In the genomic region with DNA sequence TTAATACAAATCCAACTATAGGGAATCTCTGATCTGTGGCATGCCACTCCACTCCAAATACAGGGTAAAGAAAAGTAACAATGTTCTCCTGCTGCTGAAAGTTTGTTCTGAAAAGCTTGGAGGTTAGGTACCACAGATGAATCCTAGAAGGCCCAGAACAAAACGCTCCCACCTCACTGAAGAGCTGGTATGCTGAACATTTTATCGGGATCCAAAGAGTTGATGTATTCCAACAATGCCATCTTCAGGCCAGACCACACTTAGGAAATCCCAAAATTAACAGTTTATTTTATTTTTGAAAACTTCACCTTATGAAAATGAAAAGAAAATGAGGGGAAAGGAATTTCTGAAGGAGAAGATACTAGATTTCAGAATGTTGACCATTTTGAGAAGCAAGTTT, we compare ENCODE assay signal across 14 cellular contexts.
DNase-seq lines count a peak whose midpoint lies in the region; TF ChIP-seq lines count a peak whose summit lies in the region.
"Had no signal": no experiment of that assay in that cellular context is flagged by ENCODE, and none has a peak within 500 bp of the region (broad histone marks: within the 10 kb centered on the region; RNA-seq: fewer than 3 reads in every experiment).

No MANE protein-coding gene starts in this region.

- H3K36me3 ChIP-seq in adrenal gland (replicated peaks in 1 of 2) (no peaks in the 10 kb centered on the region), hepatocyte (replicated peaks; ENCODE audit: insufficient read depth, low read depth) (no peaks in the 10 kb centered on the region), tibial nerve (no peaks in the 10 kb centered on the region), HAP-1 (replicated peaks) (no peaks in the 10 kb centered on the region)
- H3K36me3 ChIP-seq: SJSA1 had no signal

- no peaks in the 10 kb centered on the region for H3K4me1 ChIP-seq in adrenal gland (replicated peaks in 1 of 2)
- no peaks in the 10 kb centered on the region for H3K4me1 ChIP-seq in hepatocyte (ENCODE audit: insufficient read depth)
- H3K4me1 ChIP-seq in tibial nerve: peaks cover 0 to 19% (median 0%) of the 10 kb centered on the region in 4 donors
- H3K4me1 ChIP-seq in HAP-1: no peaks in the 10 kb centered on the region
- H3K4me1 ChIP-seq: SJSA1 had no signal

- H3K27me3 Mint-ChIP-seq in activated naive CD4-positive, alpha-beta T cell treated with anti-CD3 and anti-CD28 coated beads, Interleukin-2, amount 10 ng/mL, durations not matched to agents 7 days and 5 days: no peaks in the 10 kb centered on the region

- intact Hi-C loops in adrenal gland (cut with DNase I): no loop called here

- in situ Hi-C loops in HAP-1 (cut with MboI; ENCODE audit: low sequenced_read_pairs): no loop called here

- no peak overlapping the region for H3K27ac Mint-ChIP-seq in activated naive CD4-positive, alpha-beta T cell treated with anti-CD3 and anti-CD28 coated beads, Interleukin-2, amount 10 ng/mL, durations not matched to agents 7 days and 5 days
- H3K27ac Mint-ChIP-seq: mesothelial cell of epicardium had no signal

- DNase-seq in NCI-H510A treated with DMSO at 0.1 percent for 48 hours (lab: John Stamatoyannopoulos, UW) (peak; percentile 42), NCI-H510A (lab: John Stamatoyannopoulos, UW) (no peak), adrenal gland (no peak), hepatocyte (ENCODE audit: low spot score) (no peak), tibial nerve (ENCODE audit: low spot score in 2 of 2) (no peak), HAP-1 (ENCODE audit: low spot score in 2 of 2) (no peak)
- DNase-seq in activated naive CD4-positive, alpha-beta T cell treated with anti-CD3 and anti-CD28 coated beads, Interleukin-2, amount 10 ng/mL, durations not matched to agents 7 days and 5 days: no peak
- no peak for DNase-seq in stimulated activated CD8-positive, alpha-beta memory T cell treated with anti-CD3 and anti-CD28 coated beads, Interleukin-4, amount 100 ng/mL, for 48 hours
- DNase-seq: activated CD4-positive, alpha-beta T cell treated with anti-CD3 and anti-CD28 coated beads, Interleukin-2, amount 50 U/mL, for 48 hours; foreskin fibroblast; NCI-H1436 had no signal

- TF ChIP-seq POLR2A in adrenal gland (IDR thresholded peaks at IDR 0.05) (no peak), tibial nerve (IDR thresholded peaks at IDR 0.05) (no peak)

- H3K4me3 ChIP-seq in adrenal gland (no peak overlapping the region), hepatocyte (no peak overlapping the region), tibial nerve (no peak overlapping the region), HAP-1 (no peak overlapping the region)
- H3K4me3 ChIP-seq: SJSA1, skin epidermis had no signal

- H3K79me2 ChIP-seq in hepatocyte: no peaks in the 10 kb centered on the region

- H3K27ac ChIP-seq in adrenal gland (no peak overlapping the region), hepatocyte (no peak overlapping the region), tibial nerve (peak overlapping the region in 1 of 4 donors; percentile 52)
- H3K27ac ChIP-seq: SJSA1, skin epidermis had no signal

- no peak overlapping the region for H3K4me3 Mint-ChIP-seq in activated naive CD4-positive, alpha-beta T cell treated with anti-CD3 and anti-CD28 coated beads, Interleukin-2, amount 10 ng/mL, durations not matched to agents 7 days and 5 days
- H3K4me3 Mint-ChIP-seq: mesothelial cell of epicardium had no signal

- no peaks in the 10 kb centered on the region for H3K9me3 ChIP-seq in adrenal gland (replicated peaks in 1 of 3)
- no peaks in the 10 kb centered on the region for H3K9me3 ChIP-seq in hepatocyte (ENCODE audit: low read depth)
- no peaks in the 10 kb centered on the region for H3K9me3 ChIP-seq in tibial nerve
- H3K9me3 ChIP-seq in HAP-1: no peaks in the 10 kb centered on the region

- no peak overlapping the region for H2AFZ ChIP-seq in hepatocyte

- no peak for TF ChIP-seq EP300 in tibial nerve (IDR thresholded peaks at IDR 0.05)

- TF ChIP-seq CTCF in adrenal gland (IDR thresholded peaks at IDR 0.05): peak in 4 of 6 experiments; percentile 9 to 31 (median 30)
- peak; percentile 38 for TF ChIP-seq CTCF in hepatocyte (IDR thresholded peaks at IDR 0.05; ENCODE audit: poor library complexity)
- peak; percentile 20 to 46 (median 38) for TF ChIP-seq CTCF in tibial nerve (IDR thresholded peaks at IDR 0.05)

- no peaks in the 10 kb centered on the region for H3K27me3 ChIP-seq in adrenal gland
- H3K27me3 ChIP-seq in hepatocyte: no peaks in the 10 kb centered on the region
- no peaks in the 10 kb centered on the region for H3K27me3 ChIP-seq in tibial nerve
- H3K27me3 ChIP-seq in HAP-1 (ENCODE audit: low read depth): no peaks in the 10 kb centered on the region
- H3K27me3 ChIP-seq: SJSA1 had no signal

- H4K20me1 ChIP-seq in hepatocyte (ENCODE audit: insufficient read depth, poor library complexity, severe bottlenecking): no peaks in the 10 kb centered on the region

- H3K9me2 ChIP-seq in hepatocyte (replicated peaks; ENCODE audit: insufficient read depth): no peaks in the 10 kb centered on the region

- H3K9me3 Mint-ChIP-seq in activated naive CD4-positive, alpha-beta T cell treated with anti-CD3 and anti-CD28 coated beads, Interleukin-2, amount 10 ng/mL, durations not matched to agents 7 days and 5 days: peaks cover 2% of the 10 kb centered on the region
- H3K9me3 Mint-ChIP-seq: mesothelial cell of epicardium had no signal

- H3K36me3 Mint-ChIP-seq in activated naive CD4-positive, alpha-beta T cell treated with anti-CD3 and anti-CD28 coated beads, Interleukin-2, amount 10 ng/mL, durations not matched to agents 7 days and 5 days: no peaks in the 10 kb centered on the region
- H3K36me3 Mint-ChIP-seq: mesothelial cell of epicardium had no signal

- no peak overlapping the region for H3K4me2 ChIP-seq in hepatocyte

- WGBS in adrenal gland, 4 donors: 34 to 60% (median 52%) methylated on average over 2 of the region's 2 CpGs
- WGBS in hepatocyte (ENCODE audit: low lambda C conversion rate, missing lambda C conversion rate): 49% methylated on average over 2 of the region's 2 CpGs
- WGBS in tibial nerve, 2 donors: 20 to 24% methylated on average over 2 of the region's 2 CpGs

- H3K4me1 Mint-ChIP-seq in activated naive CD4-positive, alpha-beta T cell treated with anti-CD3 and anti-CD28 coated beads, Interleukin-2, amount 10 ng/mL, durations not matched to agents 7 days and 5 days: no peaks in the 10 kb centered on the region

- CTCF ChIA-PET in activated naive CD4-positive, alpha-beta T cell treated with anti-CD3 and anti-CD28 coated beads, Interleukin-2, amount 10 ng/mL, durations not matched to agents 7 days and 5 days (lab: Charles Lee): no interaction called here
